21 cellular contexts compared by ENCODE assay signal in genomic region chr6:110528930-110529325, GRCh38. TPM values are rescaled to one million over a fixed set of nuclear protein-coding genes. Genes with fewer than 3 reads are reported as not detected.
DNase-seq lines count a peak whose midpoint lies in the region; ATAC-seq, FAIRE-seq and TF ChIP-seq lines count a peak whose summit lies in the region.
"Had no signal": no experiment of that assay in that cellular context is flagged by ENCODE, and none has a peak within 500 bp of the region (broad histone marks: within the 10 kb centered on the region; RNA-seq: fewer than 3 reads in every experiment).

No MANE protein-coding gene starts in this region.

- FAIRE-seq in pancreas (lab: Jason Lieb, UNC) = no peak

- H3K27me3 ChIP-seq in BLaER1 (no peaks in the 10 kb centered on the region), PC-9 (ENCODE audit: insufficient read depth, low read depth) (no peaks in the 10 kb centered on the region), prostate gland (replicated peaks; ENCODE audit: insufficient read depth) (no peaks in the 10 kb centered on the region), pancreas (no peaks in the 10 kb centered on the region), spleen (replicated peaks in 1 of 7) (no peaks in the 10 kb centered on the region)
- H3K27me3 ChIP-seq: upper lobe of left lung had no signal

- H3K4me1 ChIP-seq in BLaER1 (peaks cover 12% of the 10 kb centered on the region), PC-9 (replicated peaks; ENCODE audit: insufficient read depth) (peaks cover 31% of the 10 kb centered on the region), prostate gland (replicated peaks) (peaks cover 14% of the 10 kb centered on the region), pancreas (no peaks in the 10 kb centered on the region), spleen (peaks cover 0 to 21% (median 7%) of the 10 kb centered on the region in 6 donors)

- intact Hi-C loops in PC-9 (cut with micrococcal nuclease; ENCODE audit: unreplicated experiment) = loop anchor here (1.0 to 2.0 kb wide), 5 partner anchors 46 to 470 kb away; partner anchors contain the start of gene AMD1
- intact Hi-C loops in prostate gland (cut with DNase I) = loop anchor here (5.0 kb wide), 2 partner anchors 418 to 468 kb away; no protein-coding TSS in a partner anchor
- intact Hi-C loops in pancreas (cut with DNase I) = loop anchor here in 1 of 3 donors (5.0 to 10.0 kb wide), 2 partner anchors 156 to 423 kb away; no protein-coding TSS in a partner anchor
- intact Hi-C loops in spleen (cut with DNase I; ENCODE audit: low total_unique reads) = loop anchor here (5.0 kb wide), 1 partner anchor 418 kb away; no protein-coding TSS in a partner anchor

- H4K20me1 ChIP-seq in BLaER1 = no peaks in the 10 kb centered on the region
- no peaks in the 10 kb centered on the region for H4K20me1 ChIP-seq in PC-9 (ENCODE audit: insufficient read depth)

- no peak for DNase-seq in PC-9
- DNase-seq in epithelial cell of prostate (ENCODE audit: low read depth, low spot score) = no peak
- DNase-seq in prostate gland (ENCODE audit: low spot score) = no peak
- no peak for DNase-seq in NCI-H748 (lab: John Stamatoyannopoulos, UW; ENCODE audit: unreplicated experiment)
- no peak for DNase-seq in pancreas
- DNase-seq in spleen = no peak
- DNase-seq in NCI-H345 (lab: John Stamatoyannopoulos, UW) = no peak
- DNase-seq: activated CD4-positive, alpha-beta T cell treated with anti-CD3 and anti-CD28 coated beads for 4 hours; activated CD8-positive, alpha-beta memory T cell treated with anti-CD3 and anti-CD28 coated beads, Interleukin-2, amount 50 U/mL, for 4 hours; activated naive CD4-positive, alpha-beta T cell; H7; naive B cell; NCI-H1092 treated with DMSO at 0.1 percent for 48 hours; retina; Right ventricle myocardium superior; stimulated activated CD4-positive, alpha-beta T cell treated with anti-CD3 and anti-CD28 coated beads, Interleukin-4, amount 100 ng/mL, for 1 hour; stimulated activated CD8-positive, alpha-beta memory T cell treated with anti-CD3 and anti-CD28 coated beads, Interleukin-4, amount 100 ng/mL, for 48 hours; T-helper 9 cell; upper lobe of left lung had no signal

- CTCF ChIA-PET in PC-9 (lab: Charles Lee) = interaction anchor here (0.6 to 0.7 kb wide), 2 partner anchors 416 to 943 kb away, joined by 3 to 4 read pairs; no protein-coding TSS in a partner anchor

- H3K36me3 ChIP-seq in BLaER1 (no peaks in the 10 kb centered on the region), PC-9 (ENCODE audit: low read depth) (no peaks in the 10 kb centered on the region; the same call in 1 of the 2 replicates), prostate gland (no peaks in the 10 kb centered on the region), pancreas (no peaks in the 10 kb centered on the region), spleen (no peaks in the 10 kb centered on the region)
- H3K36me3 ChIP-seq: upper lobe of left lung had no signal

- ATAC-seq in pancreas = no peak
- ATAC-seq: left lobe of liver had no signal

- H3K9ac ChIP-seq in BLaER1 = no peak overlapping the region

- H3K4me3 ChIP-seq in BLaER1 (no peak overlapping the region), PC-9 (no peak overlapping the region), prostate gland (no peak overlapping the region), pancreas (no peak overlapping the region), spleen (no peak overlapping the region)
- H3K4me3 ChIP-seq: upper lobe of left lung had no signal

- no peaks in the 10 kb centered on the region for H3K9me2 ChIP-seq in PC-9 (ENCODE audit: insufficient read depth)

- H3K4me2 ChIP-seq in BLaER1 (peak overlapping the region; percentile 20; the same call in 1 of the 2 replicates), PC-9 (peak overlapping the region; percentile 10; the same call in 1 of the 2 replicates)

- BruUV-seq in PC-9 (replicated peaks; lab: Mats Ljungman, UMichigan) = no TSS peak

- POLR2A ChIA-PET in PC-9 (lab: Charles Lee; ENCODE audit: unreplicated experiment) = no interaction called here

- no peak overlapping the region for H2AFZ ChIP-seq in PC-9

- no peak for TF ChIP-seq CTCF in PC-9 (conservative IDR thresholded peaks at IDR 0.05)
- no peak for TF ChIP-seq CTCF in prostate gland (IDR thresholded peaks at IDR 0.05)
- TF ChIP-seq CTCF in pancreas (IDR thresholded peaks at IDR 0.05) = no peak
- TF ChIP-seq CTCF in spleen (IDR thresholded peaks at IDR 0.05 in 8 of 11, conservative IDR thresholded peaks at IDR 0.05 in 3 of 11) = no peak

- WGBS in prostate gland = 66% methylated on average over 6 of the region's 6 CpGs
- 89 to 91% methylated on average over 6 of the region's 6 CpGs for WGBS in pancreas, 2 donors
- WGBS in spleen, 5 donors = 85 to 93% (median 90%) methylated on average over 6 of the region's 6 CpGs

- no peak for TF ChIP-seq POLR2A in prostate gland (IDR thresholded peaks at IDR 0.05)
- no peak for TF ChIP-seq POLR2A in spleen (IDR thresholded peaks at IDR 0.05)

- H3K9me3 ChIP-seq in BLaER1 (peaks cover 10% of the 10 kb centered on the region), PC-9 (ENCODE audit: insufficient read depth, low read depth) (peaks cover 20% of the 10 kb centered on the region; the same call in 1 of the 2 replicates), prostate gland (no peaks in the 10 kb centered on the region), pancreas (no peaks in the 10 kb centered on the region), spleen (no peaks in the 10 kb centered on the region)
- H3K9me3 ChIP-seq: upper lobe of left lung had no signal

- H3K27ac ChIP-seq in BLaER1 (0 out of 2 replicates have a peak overlapping the region, but pooled peaks have one; percentile 8), PC-9 (peak overlapping the region; percentile 64), epithelial cell of prostate (peak overlapping the region; percentile 89), prostate gland (peak overlapping the region; percentile 16 to 73), pancreas (no peak overlapping the region), spleen (peak overlapping the region in 4 of 8 donors; percentile 14 to 32 (median 24))
- H3K27ac ChIP-seq: upper lobe of left lung had no signal

- H3K79me2 ChIP-seq in PC-9 (ENCODE audit: low read depth) = no peaks in the 10 kb centered on the region

- peaks cover 19% of the 10 kb centered on the region for H3F3A ChIP-seq in PC-9 (ENCODE audit: insufficient read depth, low read depth)

RNA-seq across cellular contexts. Expression of gene SLC22A16, which starts 52.5 kb away (rescaled TPM):
- total RNA-seq in PC-9 (2021) (not detected in 2 replicates), prostate gland (1 to 10 TPM in 1 of 2 donors, not detected in 1; 2.7 TPM), pancreas (under 1 TPM in 2 of 6 donors, not detected in 4; 0.22 to 0.35 TPM), spleen (1 to 10 TPM in 4 of 7 donors, under 1 TPM in 1, not detected in 2; 0.49 to 2.8 (median 2.0) TPM)
- polyA plus RNA-seq in pancreas (under 1 TPM in 1 of 2 donors, not detected in 1; 0.26 TPM), spleen (under 1 TPM; 0.07 to 0.13 (median 0.12) TPM)
- total RNA-seq: H7, left lobe of liver, Right ventricle myocardium superior had no signal

Comparison
In these comparisons a context has a peak if more than half of its experiments do, and no peak if none do; other contexts are left out.
1. H3K27ac ChIP-seq: peak in BLaER1 (single experiment), PC-9 (single experiment), epithelial cell of prostate (single experiment) and prostate gland (2 of 2); none in pancreas (0 of 4).